In the genomic region with DNA sequence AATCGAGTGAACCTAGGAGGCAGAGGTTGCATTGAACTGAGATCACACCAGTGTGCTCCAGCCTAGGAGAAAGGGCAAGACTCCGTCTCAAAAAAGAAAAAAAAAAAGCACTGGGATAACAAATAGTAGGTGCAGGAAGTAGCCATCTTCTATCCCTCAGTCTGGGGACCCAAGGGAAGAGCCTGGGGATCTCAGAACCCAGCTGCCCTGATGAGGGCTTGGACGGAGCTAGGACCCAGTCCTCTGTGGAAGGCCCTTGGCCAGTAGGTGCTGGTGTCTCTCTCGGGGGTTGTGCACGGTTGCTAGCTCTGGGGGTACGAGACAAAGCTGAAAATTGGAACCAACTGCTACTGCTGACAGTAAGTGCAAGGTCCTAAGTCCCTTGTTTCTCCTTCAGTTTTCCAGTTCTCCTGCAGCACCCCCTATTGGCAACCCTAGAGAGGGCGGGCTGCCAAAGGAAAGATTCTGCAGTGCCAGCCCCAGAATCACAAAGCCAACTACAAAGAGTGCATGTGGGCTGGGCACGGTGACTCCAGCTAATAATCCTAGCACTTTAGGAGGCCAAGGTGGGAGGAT, we compare ENCODE assay signal across 9 cellular contexts. TPM values are rescaled to one million over a fixed set of nuclear protein-coding genes. Genes with fewer than 3 reads are reported as not detected.
DNase-seq lines count a peak whose midpoint lies in the region; ATAC-seq and TF ChIP-seq lines count a peak whose summit lies in the region.
"Had no signal": no experiment of that assay in that cellular context is flagged by ENCODE, and none has a peak within 500 bp of the region (broad histone marks: within the 10 kb centered on the region; RNA-seq: fewer than 3 reads in every experiment).

No MANE protein-coding gene starts in this region.

- H3K27ac Mint-ChIP-seq in brain, result peak overlapping the region in 4 of 5 experiments; percentile 17 to 82 (median 25)
- H3K27ac Mint-ChIP-seq: memory B cell had no signal

- no peaks in the 10 kb centered on the region for H3K9me3 Mint-ChIP-seq in brain
- H3K9me3 Mint-ChIP-seq: memory B cell had no signal

- ATAC-seq in GM19463 (IDR thresholded peaks at IDR 0.05; ENCODE audit: unreplicated experiment), result no peak
- no peak for ATAC-seq in HG03095 (IDR thresholded peaks at IDR 0.05; ENCODE audit: unreplicated experiment)

- peaks cover 7% of the 10 kb centered on the region for H3K4me1 Mint-ChIP-seq in brain
- H3K4me1 Mint-ChIP-seq: memory B cell had no signal

- CTCF ChIA-PET in BJ (lab: Yijun Ruan, JAX), result interaction anchor here (0.6 to 3.4 kb wide), 22 partner anchors 9 to 525 kb away, joined by 3 to 28 read pairs (median 5); a partner anchor contains a TSS

- POLR2A ChIA-PET in BJ (lab: Charles Lee), result no interaction called here

- DNase-seq in BJ (ENCODE audit: low read depth), result no peak
- DNase-seq in HCEC 1CT, result peak; percentile 50
- peak; percentile 12 for DNase-seq in RKO (ENCODE audit: low spot score)
- DNase-seq in inferior parietal cortex (ENCODE audit: extremely low spot score), result peak; percentile 91
- DNase-seq in stimulated activated CD4-positive, alpha-beta T cell treated with anti-CD3 and anti-CD28 coated beads, Interleukin-2, amount 100 ng/mL, for 24 hours, result peak; percentile 28 to 51

- TF ChIP-seq CTCF in BJ (IDR thresholded peaks at IDR 0.05; ENCODE audit: insufficient read depth, low read depth, low read length), result peak; percentile 77
- TF ChIP-seq CTCF in brain (conservative IDR thresholded peaks at IDR 0.05), result peak; percentile 41 to 64

- H3K27me3 Mint-ChIP-seq in brain, result no peaks in the 10 kb centered on the region
- H3K27me3 Mint-ChIP-seq: memory B cell had no signal

- H3K27me3 ChIP-seq in BJ (ENCODE audit: control insufficient read depth, insufficient read depth, low read length), result no peaks in the 10 kb centered on the region

- H3K36me3 Mint-ChIP-seq in brain, result peaks cover 42% of the 10 kb centered on the region

- no peak overlapping the region for H3K4me3 ChIP-seq in BJ (ENCODE audit: low read depth, low read length)

- no peak overlapping the region for H3K4me3 Mint-ChIP-seq in brain
- H3K4me3 Mint-ChIP-seq: memory B cell had no signal

- no peaks in the 10 kb centered on the region for H3K36me3 ChIP-seq in BJ (ENCODE audit: control insufficient read depth, insufficient read depth, low read length)

RNA-seq across cellular contexts. Expression of a gene that starts 57.6 kb away (rescaled TPM):
- polyA plus RNA-seq in BJ (2011; rRNA removed), result 11.8 and 15.7 TPM in 2 replicates
- polyA minus RNA-seq in BJ (2011; rRNA and poly(A)+ RNA removed), result 18.5 and 19.1 TPM in 2 replicates
- 87.7 TPM for polyA plus RNA-seq in brain (ENCODE audit: insufficient read depth, low read depth, low replicate concordance)
